ENCODE assay signal across 17 cellular contexts in the genomic region with DNA sequence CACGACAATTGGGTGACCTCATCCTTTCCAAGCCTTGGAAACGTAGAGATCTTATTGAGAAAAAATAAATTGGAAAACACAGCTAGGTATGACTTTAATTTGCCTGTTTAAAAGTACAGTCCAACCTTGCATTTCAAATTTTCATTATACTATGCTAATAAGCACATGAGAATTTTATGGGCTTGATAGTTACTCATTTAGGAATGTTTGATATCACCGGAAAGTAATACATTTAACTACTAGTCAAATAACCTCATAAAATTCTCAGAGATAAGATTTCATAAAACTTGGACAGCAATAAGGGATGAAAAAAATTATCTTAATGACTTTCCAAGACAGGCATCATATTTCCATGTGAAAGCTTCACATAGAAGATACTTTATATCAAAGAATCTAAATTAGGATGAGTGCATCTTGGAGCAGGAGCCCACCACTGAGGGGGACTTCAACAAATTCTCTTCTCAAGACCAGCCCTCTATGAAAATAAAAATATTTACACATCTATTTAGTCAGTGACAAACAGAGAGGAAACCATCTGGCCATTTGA.
"Had no signal": no experiment of that assay in that cellular context is flagged by ENCODE, and none has a peak within 500 bp of the region (broad histone marks: within the 10 kb centered on the region; RNA-seq: fewer than 3 reads in every experiment).

No MANE protein-coding gene starts in this region.

- DNase-seq: colonic mucosa; dermis blood vessel endothelial cell; esophagus squamous epithelium; foreskin fibroblast; glutamatergic neuron; immature natural killer cell; left cardiac atrium; naive B cell; psoas muscle; retina; stimulated activated CD4-positive, alpha-beta T cell treated with anti-CD3 and anti-CD28 coated beads, Interleukin-12 subunit alpha, Interleukin-12 subunit beta, amount 100 ng/mL, for 4 hours; stimulated activated CD4-positive, alpha-beta T cell treated with anti-CD3 and anti-CD28 coated beads, Interleukin-2, amount 100 ng/mL, for 48 hours; stimulated activated naive CD4-positive, alpha-beta T cell treated with Interleukin-2 at 50 U/mL for 16 hours; trophoblast cell had no signal

- FAIRE-seq: keratinocyte had no signal

- H3K4me3 ChIP-seq: colonic mucosa, esophagus squamous epithelium, gastroesophageal sphincter, psoas muscle had no signal

- H3K27ac ChIP-seq: colonic mucosa, esophagus squamous epithelium, gastroesophageal sphincter, psoas muscle had no signal

- H3K36me3 ChIP-seq: colonic mucosa, esophagus squamous epithelium, gastroesophageal sphincter had no signal

- ATAC-seq: gastroesophageal sphincter, psoas muscle, sciatic nerve had no signal

- H3K9me3 ChIP-seq: colonic mucosa, esophagus squamous epithelium, gastroesophageal sphincter, psoas muscle had no signal

- H3K27me3 ChIP-seq: colonic mucosa, esophagus squamous epithelium, gastroesophageal sphincter had no signal

- H3K4me1 ChIP-seq: colonic mucosa, esophagus squamous epithelium, psoas muscle had no signal
